12 cellular contexts compared by ENCODE assay signal in genomic region chr17:30555942-30556341, GRCh38.
DNase-seq lines count a peak whose midpoint lies in the region; ATAC-seq, FAIRE-seq and TF ChIP-seq lines count a peak whose summit lies in the region.
"Had no signal": no experiment of that assay in that cellular context is flagged by ENCODE, and none has a peak within 500 bp of the region (broad histone marks: within the 10 kb centered on the region; RNA-seq: fewer than 3 reads in every experiment).

No MANE protein-coding gene starts in this region.

- no peaks in the 10 kb centered on the region for H4K20me1 ChIP-seq in HepG2 (ENCODE audit: insufficient read depth, low read length)
- H4K20me1 ChIP-seq: BLaER1 had no signal

- TF ChIP-seq CTCF in HepG2 (CRISPR knock-in tag; IDR thresholded peaks at IDR 0.05) = no peak
- no peak for TF ChIP-seq CTCF in right lobe of liver (IDR thresholded peaks at IDR 0.05)
- TF ChIP-seq CTCF in stomach (IDR thresholded peaks at IDR 0.05) = no peak

- H3K36me3 Mint-ChIP-seq in activated CD4-positive, alpha-beta memory T cell treated with anti-CD3 and anti-CD28 coated beads, Interleukin-2, amount 10 ng/mL, durations not matched to agents 7 days and 5 days (ENCODE audit: low read depth) = no peaks in the 10 kb centered on the region
- no peaks in the 10 kb centered on the region for H3K36me3 Mint-ChIP-seq in activated CD4-positive, alpha-beta memory T cell treated with anti-CD3 and anti-CD28 coated beads for 36 hours

- ATAC-seq in HepG2 = no peak; the same call in 2 of the 3 replicates
- no peak for ATAC-seq in right lobe of liver

- H3K27me3 ChIP-seq in HepG2 (ENCODE audit: control insufficient read depth in 1 of 2, insufficient read depth in 2 of 2, low read length in 2 of 2) = peaks cover 0 to 2% of the 10 kb centered on the region in 2 experiments; a peak in 3 of 5 replicates
- H3K27me3 ChIP-seq in right lobe of liver = no peaks in the 10 kb centered on the region
- no peaks in the 10 kb centered on the region for H3K27me3 ChIP-seq in stomach
- H3K27me3 ChIP-seq: BLaER1 had no signal

- H2AFZ ChIP-seq in HepG2 (ENCODE audit: low read length) = no peak overlapping the region
- H2AFZ ChIP-seq: GM23338 had no signal

- H3K4me3 ChIP-seq in HepG2 (replicated peaks in 1 of 3; ENCODE audit: insufficient read depth in 1 of 3, low read depth in 2 of 3, low read length in 3 of 3) (no peak overlapping the region), right lobe of liver (no peak overlapping the region), stomach (no peak overlapping the region)
- H3K4me3 ChIP-seq: BLaER1, GM23338 had no signal

- no peaks in the 10 kb centered on the region for H3K79me2 ChIP-seq in HepG2 (ENCODE audit: insufficient read depth, low read length)

- FAIRE-seq in HepG2 (lab: Jason Lieb, UNC) = no peak

- no peak overlapping the region for H3K27ac ChIP-seq in HepG2 (ENCODE audit: extremely low read length, insufficient read depth, low read length)
- no peak overlapping the region for H3K27ac ChIP-seq in right lobe of liver
- no peak overlapping the region for H3K27ac ChIP-seq in stomach
- H3K27ac ChIP-seq: 22Rv1, BLaER1 had no signal

- H3K27me3 Mint-ChIP-seq in activated CD4-positive, alpha-beta memory T cell treated with anti-CD3 and anti-CD28 coated beads, Interleukin-2, amount 10 ng/mL, durations not matched to agents 7 days and 5 days = no peaks in the 10 kb centered on the region
- H3K27me3 Mint-ChIP-seq in activated CD4-positive, alpha-beta memory T cell treated with anti-CD3 and anti-CD28 coated beads for 36 hours = no peaks in the 10 kb centered on the region

- H3K36me3 ChIP-seq in HepG2 (replicated peaks in 1 of 2; ENCODE audit: control insufficient read depth in 1 of 2, insufficient read depth in 2 of 2, low read length in 2 of 2) (no peaks in the 10 kb centered on the region), right lobe of liver (no peaks in the 10 kb centered on the region), stomach (no peaks in the 10 kb centered on the region)
- H3K36me3 ChIP-seq: BLaER1 had no signal

- H3K4me2 ChIP-seq in HepG2 (ENCODE audit: low read depth, low read length) = peak overlapping the region; percentile 69; the same call in 1 of the 2 replicates
- H3K4me2 ChIP-seq: BLaER1, GM23338 had no signal

- no peaks in the 10 kb centered on the region for H3K9me3 Mint-ChIP-seq in activated CD4-positive, alpha-beta memory T cell treated with anti-CD3 and anti-CD28 coated beads, Interleukin-2, amount 10 ng/mL, durations not matched to agents 7 days and 5 days
- H3K9me3 Mint-ChIP-seq in activated CD4-positive, alpha-beta memory T cell treated with anti-CD3 and anti-CD28 coated beads for 36 hours = no peaks in the 10 kb centered on the region
- H3K9me3 Mint-ChIP-seq: GM23338, H9 had no signal

- peaks cover 13% of the 10 kb centered on the region for H3K4me1 Mint-ChIP-seq in activated CD4-positive, alpha-beta memory T cell treated with anti-CD3 and anti-CD28 coated beads, Interleukin-2, amount 10 ng/mL, durations not matched to agents 7 days and 5 days
- H3K4me1 Mint-ChIP-seq in activated CD4-positive, alpha-beta memory T cell treated with anti-CD3 and anti-CD28 coated beads for 36 hours (ENCODE audit: low read depth) = peaks cover 5% of the 10 kb centered on the region

- TF ChIP-seq EP300 in HepG2 (IDR thresholded peaks at IDR 0.05; ENCODE audit: low read depth in 2 of 2, low read length in 2 of 2) = no peak
- TF ChIP-seq EP300 in HepG2 (CRISPR knock-in tag; IDR thresholded peaks at IDR 0.05; ENCODE audit: borderline replicate concordance) = no peak
- TF ChIP-seq EP300 in stomach (IDR thresholded peaks at IDR 0.05) = no peak

- DNase-seq in activated CD4-positive, alpha-beta memory T cell treated with anti-CD3 and anti-CD28 coated beads, Interleukin-2, amount 10 ng/mL, durations not matched to agents 7 days and 5 days = peak; percentile 11
- no peak for DNase-seq in activated CD4-positive, alpha-beta memory T cell treated with anti-CD3 and anti-CD28 coated beads for 36 hours
- no peak for DNase-seq in HepG2 (ENCODE audit: low spot score)
- DNase-seq in right lobe of liver = no peak
- peak; percentile 62 for DNase-seq in mesenteric fat pad (ENCODE audit: low spot score)
- DNase-seq in stomach = peak; percentile 11
- DNase-seq in NCI-H1092 treated with DMSO at 0.1 percent for 48 hours (lab: John Stamatoyannopoulos, UW) = no peak
- no peak for DNase-seq in NCI-H1417 treated with DMSO at 0.1 percent for 48 hours (lab: John Stamatoyannopoulos, UW)

- CTCF ChIA-PET in activated CD4-positive, alpha-beta memory T cell treated with anti-CD3 and anti-CD28 coated beads, Interleukin-2, amount 10 ng/mL, durations not matched to agents 7 days and 5 days (lab: Charles Lee) = no interaction called here
- CTCF ChIA-PET in activated CD4-positive, alpha-beta memory T cell treated with anti-CD3 and anti-CD28 coated beads for 36 hours (lab: Charles Lee) = interaction anchor here (0.6 kb wide), 1 partner anchor 158 kb away, joined by 3 read pairs; no protein-coding TSS in a partner anchor
- CTCF ChIA-PET in HepG2 (lab: Yijun Ruan, JAX; ENCODE audit: low intra/inter-chr PET ratio, low total read pairs) = no interaction called here

- no peak for TF ChIP-seq RAD21 in HepG2 (CRISPR knock-in tag; IDR thresholded peaks at IDR 0.05)

- intact Hi-C loops in activated CD4-positive, alpha-beta memory T cell treated with anti-CD3 and anti-CD28 coated beads for 36 hours (cut with micrococcal nuclease) = no loop called here
- intact Hi-C loops in HepG2 (cut with micrococcal nuclease; ENCODE audit: unreplicated experiment) = no loop called here
- intact Hi-C loops in right lobe of liver (cut with DNase I) = no loop called here
- intact Hi-C loops in stomach (cut with DNase I; ENCODE audit: low total_unique reads) = no loop called here

- no peak overlapping the region for H3K27ac Mint-ChIP-seq in activated CD4-positive, alpha-beta memory T cell treated with anti-CD3 and anti-CD28 coated beads, Interleukin-2, amount 10 ng/mL, durations not matched to agents 7 days and 5 days
- H3K27ac Mint-ChIP-seq in activated CD4-positive, alpha-beta memory T cell treated with anti-CD3 and anti-CD28 coated beads for 36 hours = no peak overlapping the region
- H3K27ac Mint-ChIP-seq: GM23338, H9 had no signal

- no peak overlapping the region for H3K9ac ChIP-seq in HepG2 (ENCODE audit: insufficient read depth, low read depth, low read length)
- H3K9ac ChIP-seq: BLaER1 had no signal

- no TSS peak for BruUV-seq in HepG2 (replicated peaks; lab: Mats Ljungman, UMichigan)

- H3K9me3 ChIP-seq in HepG2 (ENCODE audit: low read length) (no peaks in the 10 kb centered on the region), right lobe of liver (no peaks in the 10 kb centered on the region), stomach (no peaks in the 10 kb centered on the region)
- H3K9me3 ChIP-seq: BLaER1 had no signal

- POLR2A ChIA-PET in activated CD4-positive, alpha-beta memory T cell treated with anti-CD3 and anti-CD28 coated beads, Interleukin-2, amount 10 ng/mL, durations not matched to agents 7 days and 5 days (lab: Charles Lee) = no interaction called here
- POLR2A ChIA-PET in activated CD4-positive, alpha-beta memory T cell treated with anti-CD3 and anti-CD28 coated beads for 36 hours (lab: Charles Lee) = no interaction called here
- POLR2A ChIA-PET in HepG2 (lab: Yijun Ruan, JAX) = no interaction called here

- in situ Hi-C loops in HepG2 (cut with HindIII; ENCODE audit: extremely low pct_ligation_motif_present, low pct_unique_long_range_greater_than_20kb) = no loop called here

- TF ChIP-seq POLR2A in HepG2 (IDR thresholded peaks at IDR 0.05; ENCODE audit: insufficient read depth in 1 of 2, low read depth in 2 of 2, low read length in 2 of 2) = no peak
- no peak for TF ChIP-seq POLR2A in right lobe of liver (IDR thresholded peaks at IDR 0.05)
- TF ChIP-seq POLR2A in stomach (IDR thresholded peaks at IDR 0.05) = no peak

- 55% methylated on average over 4 of the region's 5 CpGs for WGBS in HepG2 (ENCODE audit: low lambda C conversion rate)
- 80% methylated on average over 1 of the region's 5 CpGs for WGBS in right lobe of liver (ENCODE audit: insufficient coverage, low coverage, low lambda C conversion rate, missing lambda C conversion rate)
- WGBS in stomach, 5 donors = 88 to 94% (median 89%) methylated on average over 2 to 5 of the region's 5 CpGs

- H3K4me3 Mint-ChIP-seq in activated CD4-positive, alpha-beta memory T cell treated with anti-CD3 and anti-CD28 coated beads, Interleukin-2, amount 10 ng/mL, durations not matched to agents 7 days and 5 days = no peak overlapping the region
- no peak overlapping the region for H3K4me3 Mint-ChIP-seq in activated CD4-positive, alpha-beta memory T cell treated with anti-CD3 and anti-CD28 coated beads for 36 hours
- H3K4me3 Mint-ChIP-seq: GM23338, H9 had no signal

- H3K4me1 ChIP-seq in HepG2 (ENCODE audit: insufficient read depth, low read length) (peaks cover 50% of the 10 kb centered on the region), right lobe of liver (no peaks in the 10 kb centered on the region), stomach (no peaks in the 10 kb centered on the region)

TF ChIP-seq in HepG2, 621 proteins besides CTCF, POLR2A, EP300 and RAD21 (continues in another document):
- 0 out of 4 replicates have a peak, but pooled peaks of 1 of the 2 experiments have one; percentile 0 for TF ChIP-seq HMGXB4 (CRISPR knock-in tag; IDR thresholded peaks at IDR 0.05; ENCODE audit: borderline replicate concordance in 1 of 2, low read depth in 1 of 2)

Comparison
In these comparisons a context has a peak if more than half of its experiments do, and no peak if none do; other contexts are left out.
1. DNase-seq: peak in activated CD4-positive, alpha-beta memory T cell treated with anti-CD3 and anti-CD28 coated beads, Interleukin-2, amount 10 ng/mL, durations not matched to agents 7 days and 5 days (single experiment), mesenteric fat pad (single experiment) and stomach (single experiment); none in activated CD4-positive, alpha-beta memory T cell treated with anti-CD3 and anti-CD28 coated beads for 36 hours (single experiment), HepG2 (single experiment), right lobe of liver (0 of 3), NCI-H1092 treated with DMSO at 0.1 percent for 48 hours (single experiment) and NCI-H1417 treated with DMSO at 0.1 percent for 48 hours (single experiment).